8 cellular contexts compared by ENCODE assay signal in the genomic region with DNA sequence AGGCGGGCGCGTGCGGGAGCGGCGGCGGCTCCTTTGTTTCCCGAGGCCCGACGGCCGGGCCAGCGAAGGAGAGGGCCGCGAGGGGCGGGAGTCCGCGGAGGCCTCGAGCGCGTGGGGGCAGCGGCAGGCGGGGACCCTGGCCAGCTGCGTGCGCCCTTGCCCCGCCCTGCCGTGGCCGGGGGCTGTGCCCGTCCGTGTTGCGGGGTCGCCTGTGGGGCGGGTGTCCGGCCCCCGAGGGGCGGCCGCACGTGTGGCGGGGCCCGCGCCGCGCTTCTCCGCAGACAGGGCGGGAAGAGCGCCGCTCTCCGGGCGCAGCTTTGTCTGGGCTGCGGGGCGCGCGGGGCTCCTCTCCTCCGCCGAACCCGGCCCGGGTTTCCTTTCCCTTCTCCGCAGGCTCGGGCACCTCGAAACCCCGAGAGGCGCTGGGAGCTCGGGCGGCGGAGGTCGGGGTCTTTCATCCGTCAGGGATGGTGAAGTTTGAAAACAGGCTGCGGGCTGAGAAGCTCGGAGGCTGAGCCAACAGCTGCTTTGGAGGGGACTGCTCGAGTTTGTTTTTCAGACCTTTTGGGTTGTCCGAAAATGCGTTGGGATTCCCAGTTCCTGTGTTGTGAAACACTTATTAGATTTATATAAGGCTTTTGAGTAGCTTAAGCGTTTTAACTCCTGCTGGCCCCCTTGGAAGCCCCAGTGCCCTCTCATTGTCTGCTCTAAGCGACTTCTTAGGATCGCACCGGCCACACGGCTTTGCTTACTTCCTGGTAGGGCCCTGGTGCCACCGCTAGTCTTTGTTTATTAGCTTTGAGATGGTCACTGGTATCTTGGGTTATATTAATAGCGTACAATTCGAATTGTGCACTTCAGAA. TPM values are rescaled to one million over a fixed set of nuclear protein-coding genes. Genes with fewer than 3 reads are reported as not detected.
DNase-seq lines count a peak whose midpoint lies in the region; ATAC-seq and TF ChIP-seq lines count a peak whose summit lies in the region.

No MANE protein-coding gene starts in this region.

- peak overlapping the region; percentile 84 for H3K27ac Mint-ChIP-seq in activated CD8-positive, alpha-beta T cell treated with anti-CD3 and anti-CD28 coated beads, Interleukin-2, amount 10 ng/mL, durations not matched to agents 7 days and 5 days
- peak overlapping the region; percentile 94 for H3K27ac Mint-ChIP-seq in mesothelial cell of epicardium

- TF ChIP-seq EP300 in suprapubic skin (IDR thresholded peaks at IDR 0.05) = no peak

- H3K4me3 ChIP-seq in epithelial cell of esophagus (ENCODE audit: low read length) (peak overlapping the region; percentile 88), suprapubic skin (peak overlapping the region; percentile 90)

- H3K36me3 Mint-ChIP-seq in activated CD8-positive, alpha-beta T cell treated with anti-CD3 and anti-CD28 coated beads, Interleukin-2, amount 10 ng/mL, durations not matched to agents 7 days and 5 days (ENCODE audit: low read depth) = peaks cover 13% of the 10 kb centered on the region
- no peaks in the 10 kb centered on the region for H3K36me3 Mint-ChIP-seq in mesothelial cell of epicardium

- peak in 1 of 2 donors; percentile 7 for TF ChIP-seq POLR2A in suprapubic skin (IDR thresholded peaks at IDR 0.05)

- no peaks in the 10 kb centered on the region for H3K9me3 ChIP-seq in suprapubic skin

- ATAC-seq in HG02852 (IDR thresholded peaks at IDR 0.05; ENCODE audit: unreplicated experiment) = peak; percentile 10
- ATAC-seq in activated CD8-positive, alpha-beta T cell treated with anti-CD3 and anti-CD28 coated beads, Interleukin-2, amount 10 ng/mL, durations not matched to agents 7 days and 5 days = peak; percentile 10

- peaks cover 78% of the 10 kb centered on the region for H3K4me1 ChIP-seq in suprapubic skin

- POLR2A ChIA-PET in activated CD8-positive, alpha-beta T cell treated with anti-CD3 and anti-CD28 coated beads, Interleukin-2, amount 10 ng/mL, durations not matched to agents 7 days and 5 days (lab: Charles Lee) = interaction anchor here (0.7 to 5.0 kb wide), 22 partner anchors 9 to 313 kb away, joined by 3 to 36 read pairs (median 6); no protein-coding TSS in a partner anchor

- H3K4me1 Mint-ChIP-seq in activated CD8-positive, alpha-beta T cell treated with anti-CD3 and anti-CD28 coated beads, Interleukin-2, amount 10 ng/mL, durations not matched to agents 7 days and 5 days (ENCODE audit: low read depth) = peaks cover 81% of the 10 kb centered on the region
- H3K4me1 Mint-ChIP-seq in mesothelial cell of epicardium = peaks cover 75% of the 10 kb centered on the region

- CTCF ChIA-PET in activated CD8-positive, alpha-beta T cell treated with anti-CD3 and anti-CD28 coated beads, Interleukin-2, amount 10 ng/mL, durations not matched to agents 7 days and 5 days (lab: Charles Lee) = interaction anchor here (0.7 to 8.4 kb wide), 27 partner anchors 9 to 589 kb away, joined by 3 to 172 read pairs (median 6); a partner anchor contains a TSS

- 0% methylated on average over 43 of the region's 79 CpGs for WGBS in suprapubic skin

- H3K4me3 Mint-ChIP-seq in activated CD8-positive, alpha-beta T cell treated with anti-CD3 and anti-CD28 coated beads, Interleukin-2, amount 10 ng/mL, durations not matched to agents 7 days and 5 days = peak overlapping the region; percentile 89
- peak overlapping the region; percentile 86 for H3K4me3 Mint-ChIP-seq in mesothelial cell of epicardium

- no peaks in the 10 kb centered on the region for H3K27me3 Mint-ChIP-seq in activated CD8-positive, alpha-beta T cell treated with anti-CD3 and anti-CD28 coated beads, Interleukin-2, amount 10 ng/mL, durations not matched to agents 7 days and 5 days (ENCODE audit: low read depth)
- peaks cover 2% of the 10 kb centered on the region for H3K27me3 Mint-ChIP-seq in mesothelial cell of epicardium (ENCODE audit: low read depth)

- no peaks in the 10 kb centered on the region for H3K36me3 ChIP-seq in suprapubic skin

- peak overlapping the region; percentile 96 for H3K27ac ChIP-seq in suprapubic skin

- peak; percentile 78 for DNase-seq in SIG-M5 treated with dmso at 0.1 percent for 504 hours (lab: John Stamatoyannopoulos, UW; ENCODE audit: unreplicated experiment)
- no peak for DNase-seq in SIG-M5 (lab: John Stamatoyannopoulos, UW)
- peak; percentile 39 for DNase-seq in NCI-H510A (lab: John Stamatoyannopoulos, UW)
- DNase-seq in activated CD8-positive, alpha-beta T cell treated with anti-CD3 and anti-CD28 coated beads, Interleukin-2, amount 10 ng/mL, durations not matched to agents 7 days and 5 days = peak; percentile 65
- DNase-seq in epithelial cell of esophagus (ENCODE audit: low read depth) = peak; percentile 61
- DNase-seq in mesothelial cell of epicardium (ENCODE audit: low spot score in 2 of 2, unreplicated experiment in 2 of 2) = peak; percentile 37 to 62
- DNase-seq in suprapubic skin (ENCODE audit: low spot score in 2 of 2) = peak in 1 of 2 donors; percentile 81

- H3K27me3 ChIP-seq in suprapubic skin = no peaks in the 10 kb centered on the region

- H3K9me3 Mint-ChIP-seq in activated CD8-positive, alpha-beta T cell treated with anti-CD3 and anti-CD28 coated beads, Interleukin-2, amount 10 ng/mL, durations not matched to agents 7 days and 5 days (ENCODE audit: insufficient read depth) = no peaks in the 10 kb centered on the region
- H3K9me3 Mint-ChIP-seq in mesothelial cell of epicardium = no peaks in the 10 kb centered on the region

- TF ChIP-seq CTCF in epithelial cell of esophagus (IDR thresholded peaks at IDR 0.05; ENCODE audit: insufficient read depth, low read depth, low read length, missing control alignments) = peak; percentile 32
- TF ChIP-seq CTCF in mesothelial cell of epicardium (IDR thresholded peaks at IDR 0.05; ENCODE audit: unreplicated experiment) = no peak
- peak in 1 of 2 donors; percentile 13 for TF ChIP-seq CTCF in suprapubic skin (IDR thresholded peaks at IDR 0.05)

RNA-seq across cellular contexts. Expression of a gene that starts 0.8 kb away (rescaled TPM):
- 10 to 100 TPM; 48.3 to 49.1 TPM for total RNA-seq in activated CD8-positive, alpha-beta T cell treated with anti-CD3 and anti-CD28 coated beads, Interleukin-2, amount 10 ng/mL, durations not matched to agents 7 days and 5 days
- total RNA-seq in mesothelial cell of epicardium (65.7 to 72.7 TPM (median 71.7 TPM) in 3 replicates), suprapubic skin (100 to 1,000 TPM in 1 of 4 donors, 10 to 100 TPM in 3; 43.2 to 105 (median 48.0) TPM)
